Comparison of ENCODE assay signal across 15 cellular contexts in the genomic region with DNA sequence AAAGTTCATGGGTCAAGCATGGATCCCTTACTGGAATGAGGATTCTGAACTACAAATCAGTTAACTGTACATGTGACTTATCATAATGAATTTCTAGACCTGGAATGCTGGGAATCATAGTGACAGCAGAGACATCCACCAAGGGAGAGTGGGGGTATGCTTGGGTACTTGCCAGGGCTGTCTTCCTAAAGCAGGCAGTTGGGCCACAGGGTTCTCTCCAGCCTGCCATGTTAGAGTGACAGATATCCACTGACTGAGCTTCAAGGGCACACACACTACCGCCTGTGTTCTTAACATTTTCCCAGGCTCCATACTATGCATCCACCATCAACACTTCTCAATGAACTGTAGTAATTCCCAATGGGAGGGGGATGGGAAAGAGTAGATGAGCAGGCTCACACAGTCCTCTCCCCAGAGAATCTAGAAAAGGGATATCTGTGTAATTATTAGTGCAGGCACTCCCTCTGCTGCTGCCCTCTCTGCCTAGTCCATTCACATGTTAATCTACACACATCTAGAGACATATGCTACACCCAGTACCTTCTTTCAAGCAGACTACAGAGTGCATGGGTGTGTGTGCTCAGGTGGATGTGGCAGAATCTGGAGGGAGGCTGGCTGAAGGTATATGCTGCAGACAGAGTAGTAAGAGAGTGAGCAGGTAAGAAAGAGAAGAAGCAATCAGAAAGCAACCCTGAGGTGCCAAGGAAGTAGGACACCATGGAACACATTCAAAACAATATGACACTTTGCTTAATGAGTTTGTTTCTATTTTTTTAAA. TPM values are rescaled to one million over a fixed set of nuclear protein-coding genes. Genes with fewer than 3 reads are reported as not detected.
DNase-seq lines count a peak whose midpoint lies in the region; ATAC-seq and TF ChIP-seq lines count a peak whose summit lies in the region.
"Had no signal": no experiment of that assay in that cellular context is flagged by ENCODE, and none has a peak within 500 bp of the region (broad histone marks: within the 10 kb centered on the region; RNA-seq: fewer than 3 reads in every experiment).

No MANE protein-coding gene starts in this region.

- peak overlapping the region in 3 of 5 donors; percentile 13 to 98 (median 26) for H3K9ac ChIP-seq in subcutaneous abdominal adipose tissue (ENCODE audit: low read length in 5 of 5)

- H3K4me3 Mint-ChIP-seq in mesothelial cell of epicardium: no peak overlapping the region
- H3K4me3 Mint-ChIP-seq: CD4-positive, CD25-positive, alpha-beta regulatory T cell; stimulated activated effector memory CD8-positive, alpha-beta T cell treated with anti-CD3 and anti-CD28 coated beads, Interleukin-12 subunit alpha, Interleukin-12 subunit beta, amount 100 ng/mL, for 72 hours had no signal

- H3K9me3 Mint-ChIP-seq in mesothelial cell of epicardium: no peaks in the 10 kb centered on the region
- H3K9me3 Mint-ChIP-seq: stimulated activated effector memory CD8-positive, alpha-beta T cell treated with anti-CD3 and anti-CD28 coated beads, Interleukin-12 subunit alpha, Interleukin-12 subunit beta, amount 100 ng/mL, for 72 hours had no signal

- H3K4me1 ChIP-seq in subcutaneous abdominal adipose tissue (ENCODE audit: control insufficient read depth in 5 of 5, insufficient read depth in 5 of 5, low read length in 5 of 5): peaks cover 14 to 70% (median 66%) of the 10 kb centered on the region in 5 donors

- H3K4me3 ChIP-seq in HFF-Myc (replicated peaks; ENCODE audit: low read depth, low read length) (peak overlapping the region; percentile 6; the same call in 1 of the 2 replicates), astrocyte of the cerebellum (ENCODE audit: low read depth, low read length) (peak overlapping the region; percentile 30), subcutaneous abdominal adipose tissue (ENCODE audit: low read depth in 1 of 5, low read length in 5 of 5) (peak overlapping the region; percentile 14 to 86 (median 42))
- H3K4me3 ChIP-seq: K562, lung, uterus had no signal

- peak overlapping the region; percentile 54 for H3K27ac ChIP-seq in subcutaneous abdominal adipose tissue (ENCODE audit: low read depth, low read length)
- H3K27ac ChIP-seq: uterus had no signal

- in situ Hi-C loops in astrocyte of the cerebellum (cut with HindIII; ENCODE audit: low sequenced_read_pairs): no loop called here

- H3K36me3 ChIP-seq in subcutaneous abdominal adipose tissue (ENCODE audit: control insufficient read depth in 5 of 5, insufficient read depth in 5 of 5, low read length in 5 of 5): peaks cover 0 to 8% (median 6%) of the 10 kb centered on the region in 5 donors
- H3K36me3 ChIP-seq: uterus had no signal

- DNase-seq in HFF-Myc (ENCODE audit: extremely low read depth, low read depth) (no peak), astrocyte of the cerebellum (ENCODE audit: low read depth) (no peak), mesothelial cell of epicardium (ENCODE audit: low spot score in 2 of 2, unreplicated experiment in 2 of 2) (no peak), NCI-H1105 treated with DMSO at 0.1 percent for 48 hours (lab: John Stamatoyannopoulos, UW) (no peak)
- DNase-seq: activated effector memory CD4-positive, alpha-beta T cell treated with anti-CD3 and anti-CD28 coated beads, Interleukin-2, amount 50 U/mL, for 16 hours; CD4-positive, CD25-positive, alpha-beta regulatory T cell; NCI-H1092; NCI-H345; uterus had no signal

- peak overlapping the region; percentile 57 for H3K27ac Mint-ChIP-seq in mesothelial cell of epicardium
- H3K27ac Mint-ChIP-seq: CD4-positive, CD25-positive, alpha-beta regulatory T cell; stimulated activated effector memory CD8-positive, alpha-beta T cell treated with anti-CD3 and anti-CD28 coated beads, Interleukin-12 subunit alpha, Interleukin-12 subunit beta, amount 100 ng/mL, for 72 hours had no signal

- H3K27me3 ChIP-seq in subcutaneous abdominal adipose tissue (ENCODE audit: control insufficient read depth in 5 of 5, insufficient read depth in 4 of 5, low read length in 5 of 5): no peaks in the 10 kb centered on the region
- H3K27me3 ChIP-seq: uterus had no signal

- ATAC-seq in GM19463 (IDR thresholded peaks at IDR 0.05; ENCODE audit: unreplicated experiment) (no peak), HG02571 (IDR thresholded peaks at IDR 0.05; ENCODE audit: unreplicated experiment) (no peak)
- ATAC-seq: K562; stimulated activated effector memory CD8-positive, alpha-beta T cell treated with anti-CD3 and anti-CD28 coated beads, Interleukin-12 subunit alpha, Interleukin-12 subunit beta, amount 100 ng/mL, for 72 hours had no signal

- no peaks in the 10 kb centered on the region for H3K9me3 ChIP-seq in subcutaneous abdominal adipose tissue (ENCODE audit: control insufficient read depth in 5 of 5, low read length in 5 of 5)
- H3K9me3 ChIP-seq: uterus had no signal

- TF ChIP-seq CTCF in HFF-Myc (IDR thresholded peaks at IDR 0.05; ENCODE audit: low read depth, low read length, missing control alignments): no peak
- no peak for TF ChIP-seq CTCF in astrocyte of the cerebellum (IDR thresholded peaks at IDR 0.05; ENCODE audit: low read depth, low read length, missing control alignments)
- TF ChIP-seq CTCF in mesothelial cell of epicardium (IDR thresholded peaks at IDR 0.05; ENCODE audit: unreplicated experiment): no peak

- H3K36me3 Mint-ChIP-seq in mesothelial cell of epicardium: peaks cover under 1% of the 10 kb centered on the region
- H3K36me3 Mint-ChIP-seq: CD4-positive, CD25-positive, alpha-beta regulatory T cell; stimulated activated effector memory CD8-positive, alpha-beta T cell treated with anti-CD3 and anti-CD28 coated beads, Interleukin-12 subunit alpha, Interleukin-12 subunit beta, amount 100 ng/mL, for 72 hours had no signal

- no peaks in the 10 kb centered on the region for H3K27me3 Mint-ChIP-seq in mesothelial cell of epicardium (ENCODE audit: low read depth)

- H3K4me1 Mint-ChIP-seq in mesothelial cell of epicardium: peaks cover 64% of the 10 kb centered on the region

RNA-seq across cellular contexts. Expression of a gene that starts 3.7 kb away (rescaled TPM):
- 734 to 772 TPM (median 749 TPM) in 3 replicates for total RNA-seq in mesothelial cell of epicardium
